12 cellular contexts compared by ENCODE assay signal in genomic region chr2:31235504-31235902, GRCh38. TPM values are rescaled to one million over a fixed set of nuclear protein-coding genes. Genes with fewer than 3 reads are reported as not detected.
DNase-seq lines count a peak whose midpoint lies in the region; ATAC-seq, FAIRE-seq and TF ChIP-seq lines count a peak whose summit lies in the region.
"Had no signal": no experiment of that assay in that cellular context is flagged by ENCODE, and none has a peak within 500 bp of the region (broad histone marks: within the 10 kb centered on the region; RNA-seq: fewer than 3 reads in every experiment).

No MANE protein-coding gene starts in this region.

- intact Hi-C loops in activated CD8-positive, alpha-beta T cell treated with anti-CD3 and anti-CD28 coated beads for 36 hours (cut with micrococcal nuclease) = no loop called here
- intact Hi-C loops in pancreas (cut with DNase I) = no loop called here

- CTCF ChIA-PET in activated CD8-positive, alpha-beta T cell treated with anti-CD3 and anti-CD28 coated beads for 36 hours (lab: Charles Lee) = no interaction called here
- CTCF ChIA-PET in activated CD8-positive, alpha-beta T cell treated with anti-CD3 and anti-CD28 coated beads, Interleukin-2, amount 10 ng/mL, durations not matched to agents 7 days and 5 days (lab: Charles Lee) = interaction anchor here (3.0 kb wide), 1 partner anchor 98 kb away, joined by 9 read pairs; no protein-coding TSS in a partner anchor

- H3K9me3 Mint-ChIP-seq in activated CD8-positive, alpha-beta T cell treated with anti-CD3 and anti-CD28 coated beads for 36 hours = no peaks in the 10 kb centered on the region
- no peaks in the 10 kb centered on the region for H3K9me3 Mint-ChIP-seq in activated CD8-positive, alpha-beta T cell treated with anti-CD3 and anti-CD28 coated beads, Interleukin-2, amount 10 ng/mL, durations not matched to agents 7 days and 5 days (ENCODE audit: insufficient read depth)
- no peaks in the 10 kb centered on the region for H3K9me3 Mint-ChIP-seq in activated T-helper 17 cell treated with anti-CD3 and anti-CD28 coated beads, Interleukin-2, amount 50 U/mL, for 72 hours

- H3K4me1 Mint-ChIP-seq in activated CD8-positive, alpha-beta T cell treated with anti-CD3 and anti-CD28 coated beads for 36 hours (ENCODE audit: low read depth) = peaks cover 12% of the 10 kb centered on the region
- peaks cover 8% of the 10 kb centered on the region for H3K4me1 Mint-ChIP-seq in activated CD8-positive, alpha-beta T cell treated with anti-CD3 and anti-CD28 coated beads, Interleukin-2, amount 10 ng/mL, durations not matched to agents 7 days and 5 days (ENCODE audit: low read depth)
- peaks cover 6% of the 10 kb centered on the region for H3K4me1 Mint-ChIP-seq in activated T-helper 17 cell treated with anti-CD3 and anti-CD28 coated beads, Interleukin-2, amount 50 U/mL, for 72 hours

- peak overlapping the region; percentile 76 to 83 for H3K27ac ChIP-seq in thoracic aorta
- H3K27ac ChIP-seq in pancreas = no peak overlapping the region

- H3K36me3 ChIP-seq in thoracic aorta = no peaks in the 10 kb centered on the region
- H3K36me3 ChIP-seq in pancreas = no peaks in the 10 kb centered on the region
- H3K36me3 ChIP-seq: BE2C had no signal

- POLR2A ChIA-PET in activated CD8-positive, alpha-beta T cell treated with anti-CD3 and anti-CD28 coated beads for 36 hours (lab: Charles Lee) = no interaction called here
- POLR2A ChIA-PET in activated CD8-positive, alpha-beta T cell treated with anti-CD3 and anti-CD28 coated beads, Interleukin-2, amount 10 ng/mL, durations not matched to agents 7 days and 5 days (lab: Charles Lee) = no interaction called here

- H3K4me3 Mint-ChIP-seq in activated CD8-positive, alpha-beta T cell treated with anti-CD3 and anti-CD28 coated beads for 36 hours = peak overlapping the region; percentile 30
- H3K4me3 Mint-ChIP-seq in activated CD8-positive, alpha-beta T cell treated with anti-CD3 and anti-CD28 coated beads, Interleukin-2, amount 10 ng/mL, durations not matched to agents 7 days and 5 days = no peak overlapping the region
- peak overlapping the region; percentile 74 for H3K4me3 Mint-ChIP-seq in activated T-helper 17 cell treated with anti-CD3 and anti-CD28 coated beads, Interleukin-2, amount 50 U/mL, for 72 hours

- DNase-seq in activated CD8-positive, alpha-beta T cell treated with anti-CD3 and anti-CD28 coated beads for 36 hours = no peak
- no peak for DNase-seq in activated CD8-positive, alpha-beta T cell treated with anti-CD3 and anti-CD28 coated beads, Interleukin-2, amount 10 ng/mL, durations not matched to agents 7 days and 5 days
- peak; percentile 52 for DNase-seq in foreskin melanocyte
- no peak for DNase-seq in thoracic aorta (ENCODE audit: low spot score)
- no peak for DNase-seq in NCI-H1436 (lab: John Stamatoyannopoulos, UW)
- no peak for DNase-seq in stimulated activated naive CD4-positive, alpha-beta T cell (lab: John Stamatoyannopoulos, UW)
- no peak for DNase-seq in pancreas
- DNase-seq: activated CD4-positive, CD25-positive, alpha-beta regulatory T cell treated with anti-CD3 and anti-CD28 coated beads, Interleukin-2, amount 50 U/mL, for 72 hours; BE2C; hypothalamus; stimulated activated CD4-positive, alpha-beta T cell treated with anti-CD3 and anti-CD28 coated beads, Interleukin-4, amount 100 ng/mL, for 24 hours had no signal

- WGBS in pancreas, 2 donors = 85 to 88% methylated on average over 4 of the region's 4 CpGs

- H3K4me3 ChIP-seq in thoracic aorta (peak overlapping the region; percentile 87), pancreas (no peak overlapping the region)

- no peaks in the 10 kb centered on the region for H3K36me3 Mint-ChIP-seq in activated CD8-positive, alpha-beta T cell treated with anti-CD3 and anti-CD28 coated beads for 36 hours (ENCODE audit: low read depth)
- no peaks in the 10 kb centered on the region for H3K36me3 Mint-ChIP-seq in activated CD8-positive, alpha-beta T cell treated with anti-CD3 and anti-CD28 coated beads, Interleukin-2, amount 10 ng/mL, durations not matched to agents 7 days and 5 days (ENCODE audit: low read depth)
- no peaks in the 10 kb centered on the region for H3K36me3 Mint-ChIP-seq in activated T-helper 17 cell treated with anti-CD3 and anti-CD28 coated beads, Interleukin-2, amount 50 U/mL, for 72 hours (ENCODE audit: low read depth)

- no peak overlapping the region for H3K27ac Mint-ChIP-seq in activated CD8-positive, alpha-beta T cell treated with anti-CD3 and anti-CD28 coated beads for 36 hours
- no peak overlapping the region for H3K27ac Mint-ChIP-seq in activated CD8-positive, alpha-beta T cell treated with anti-CD3 and anti-CD28 coated beads, Interleukin-2, amount 10 ng/mL, durations not matched to agents 7 days and 5 days
- no peak overlapping the region for H3K27ac Mint-ChIP-seq in activated T-helper 17 cell treated with anti-CD3 and anti-CD28 coated beads, Interleukin-2, amount 50 U/mL, for 72 hours

- H3K4me1 ChIP-seq in thoracic aorta (ENCODE audit: control insufficient read depth in 1 of 2, low read depth in 2 of 2) (peaks cover 35 to 63% of the 10 kb centered on the region in 2 donors), pancreas (no peaks in the 10 kb centered on the region)
- H3K4me1 ChIP-seq: BE2C had no signal

- H3K9me3 ChIP-seq in thoracic aorta (no peaks in the 10 kb centered on the region), pancreas (no peaks in the 10 kb centered on the region)
- H3K9me3 ChIP-seq: BE2C had no signal

- H3K27me3 ChIP-seq in thoracic aorta (replicated peaks; ENCODE audit: insufficient read depth) = no peaks in the 10 kb centered on the region
- H3K27me3 ChIP-seq in pancreas = no peaks in the 10 kb centered on the region

- no peaks in the 10 kb centered on the region for H3K27me3 Mint-ChIP-seq in activated CD8-positive, alpha-beta T cell treated with anti-CD3 and anti-CD28 coated beads for 36 hours
- peaks cover 16% of the 10 kb centered on the region for H3K27me3 Mint-ChIP-seq in activated CD8-positive, alpha-beta T cell treated with anti-CD3 and anti-CD28 coated beads, Interleukin-2, amount 10 ng/mL, durations not matched to agents 7 days and 5 days (ENCODE audit: low read depth)
- H3K27me3 Mint-ChIP-seq in activated T-helper 17 cell treated with anti-CD3 and anti-CD28 coated beads, Interleukin-2, amount 50 U/mL, for 72 hours = no peaks in the 10 kb centered on the region

- ATAC-seq in activated CD8-positive, alpha-beta T cell treated with anti-CD3 and anti-CD28 coated beads for 36 hours = no peak
- no peak for ATAC-seq in activated CD8-positive, alpha-beta T cell treated with anti-CD3 and anti-CD28 coated beads, Interleukin-2, amount 10 ng/mL, durations not matched to agents 7 days and 5 days
- no peak for ATAC-seq in activated T-helper 17 cell treated with anti-CD3 and anti-CD28 coated beads, Interleukin-2, amount 50 U/mL, for 72 hours (replicated peaks)
- ATAC-seq in thoracic aorta (ENCODE audit: insufficient number of reproducible peaks, low FRiP score, low read depth) (peak; percentile 30), pancreas (no peak)

- no peak for FAIRE-seq in pancreas (lab: Jason Lieb, UNC)

- TF ChIP-seq CTCF in activated CD8-positive, alpha-beta T cell treated with anti-CD3 and anti-CD28 coated beads for 36 hours (IDR thresholded peaks at IDR 0.05) = no peak
- TF ChIP-seq CTCF in thoracic aorta (IDR thresholded peaks at IDR 0.05) = no peak
- TF ChIP-seq CTCF in pancreas (IDR thresholded peaks at IDR 0.05) = no peak

RNA-seq across cellular contexts. Expression of gene EHD3, which starts 1.6 kb away (rescaled TPM):
- under 1 TPM; 0.54 to 0.60 TPM for total RNA-seq in activated CD8-positive, alpha-beta T cell treated with anti-CD3 and anti-CD28 coated beads for 36 hours
- under 1 TPM; 0.05 to 0.21 TPM for total RNA-seq in activated CD8-positive, alpha-beta T cell treated with anti-CD3 and anti-CD28 coated beads, Interleukin-2, amount 10 ng/mL, durations not matched to agents 7 days and 5 days
- 1 to 10 TPM; 1.1 TPM for total RNA-seq in activated T-helper 17 cell treated with anti-CD3 and anti-CD28 coated beads, Interleukin-2, amount 50 U/mL, for 72 hours
- total RNA-seq in thoracic aorta (10 to 100 TPM; 35.8 to 61.6 TPM), pancreas (1 to 10 TPM in 2 of 6 donors, under 1 TPM in 4; 0.46 to 3.5 (median 0.79) TPM)
- polyA plus RNA-seq in pancreas = 1 to 10 TPM in 1 of 2 donors, under 1 TPM in 1; 0.84 to 1.7 TPM

RNA-seq across cellular contexts. Expression of gene CAPN14, which starts 18.2 kb away (rescaled TPM):
- under 1 TPM; 0.59 to 0.69 TPM for total RNA-seq in activated CD8-positive, alpha-beta T cell treated with anti-CD3 and anti-CD28 coated beads for 36 hours
- not detected for total RNA-seq in activated CD8-positive, alpha-beta T cell treated with anti-CD3 and anti-CD28 coated beads, Interleukin-2, amount 10 ng/mL, durations not matched to agents 7 days and 5 days
- total RNA-seq in activated T-helper 17 cell treated with anti-CD3 and anti-CD28 coated beads, Interleukin-2, amount 50 U/mL, for 72 hours = under 1 TPM; 0.53 to 0.67 TPM
- total RNA-seq in thoracic aorta = under 1 TPM in 1 of 2 donors, not detected in 1; 0.14 TPM
- total RNA-seq in pancreas = under 1 TPM in 1 of 6 donors, not detected in 5; 0.06 TPM
- polyA plus RNA-seq in pancreas = under 1 TPM; 0.07 to 0.08 TPM

Comparison
In these comparisons a context has a peak if more than half of its experiments do, and no peak if none do; other contexts are left out.
1. H3K27ac ChIP-seq: peak in thoracic aorta (2 of 2); none in pancreas (0 of 4).
2. RNA of gene EHD3, which starts 1.6 kb away (total RNA-seq): 35.8 to 61.6 TPM in thoracic aorta; 1.1 TPM in activated T-helper 17 cell treated with anti-CD3 and anti-CD28 coated beads, Interleukin-2, amount 50 U/mL, for 72 hours, 0.46 to 3.5 TPM in pancreas, 0.54 to 0.60 TPM in activated CD8-positive, alpha-beta T cell treated with anti-CD3 and anti-CD28 coated beads for 36 hours and 0.05 to 0.21 TPM in activated CD8-positive, alpha-beta T cell treated with anti-CD3 and anti-CD28 coated beads, Interleukin-2, amount 10 ng/mL, durations not matched to agents 7 days and 5 days; every median in the first group is over 4 times any median in the second.